In the genomic region with DNA sequence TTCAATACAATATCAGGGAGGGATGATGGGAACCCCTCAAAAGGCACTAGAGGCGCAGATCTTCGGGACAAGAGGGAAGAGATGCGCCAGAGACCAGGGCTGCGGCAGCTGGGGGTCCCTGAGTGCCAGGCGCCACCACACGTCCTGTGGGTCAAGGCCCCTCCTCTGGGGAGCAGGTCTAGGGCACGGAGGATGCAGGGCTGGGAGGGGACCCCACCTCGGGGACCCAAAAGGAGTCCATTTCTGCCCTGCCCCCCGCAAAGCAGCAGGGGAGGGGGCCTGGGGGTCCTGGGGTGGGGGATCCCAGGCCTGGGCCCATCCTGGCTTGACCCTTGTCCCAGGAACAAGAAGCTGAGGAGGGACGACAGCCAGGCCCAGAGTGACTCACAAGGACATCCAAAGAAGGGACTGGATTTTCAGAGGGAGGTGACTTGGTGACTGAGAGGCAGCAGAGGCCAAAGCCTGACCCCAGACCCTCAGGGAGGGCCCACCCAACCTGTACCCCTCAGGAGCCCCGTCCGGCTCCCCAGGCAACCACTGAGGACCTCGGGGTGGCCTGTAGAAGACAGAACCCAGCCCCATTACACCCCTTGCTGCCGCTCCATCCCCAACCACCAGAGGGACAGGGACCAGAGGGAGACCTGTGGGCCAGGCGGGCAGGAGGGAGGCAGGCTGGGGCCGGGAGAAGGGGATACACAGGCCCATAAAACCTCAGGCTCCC, we compare ENCODE assay signal across 2 cellular contexts.
A peak's percentile ranks its signal among the peaks of the same experiment; 100 is the strongest.
TF ChIP-seq lines count a peak whose summit lies in the region.

No MANE protein-coding gene starts in this region.

TF ChIP-seq in GM12878, 131 proteins besides CTCF, POLR2A, EP300 and RAD21:
- TF ChIP-seq MLLT1 (IDR thresholded peaks at IDR 0.05): no peak
- peak; percentile 74 for TF ChIP-seq SMC3 (IDR thresholded peaks at IDR 0.05; ENCODE audit: borderline replicate concordance, low read length)

TF ChIP-seq in HepG2, 621 proteins besides CTCF, POLR2A, EP300 and RAD21:
- TF ChIP-seq HDAC1 (CRISPR knock-in tag; IDR thresholded peaks at IDR 0.05) (no peak), ARHGAP35 (CRISPR knock-in tag; IDR thresholded peaks at IDR 0.05; ENCODE audit: borderline replicate concordance) (no peak), SOX6 (IDR thresholded peaks at IDR 0.05) (no peak), SOX6 (CRISPR knock-in tag; IDR thresholded peaks at IDR 0.05) (no peak), ZNF383 (CRISPR knock-in tag; IDR thresholded peaks at IDR 0.05; ENCODE audit: borderline replicate concordance) (no peak), ZNF766 (CRISPR knock-in tag; IDR thresholded peaks at IDR 0.05; ENCODE audit: borderline replicate concordance) (no peak), REXO4 (CRISPR knock-in tag; IDR thresholded peaks at IDR 0.05; ENCODE audit: borderline replicate concordance) (no peak), SMC3 (IDR thresholded peaks at IDR 0.05; ENCODE audit: low read length) (0 out of 2 replicates have a peak, but pooled peaks have one; percentile 27), NCOR1 (IDR thresholded peaks at IDR 0.05; ENCODE audit: borderline replicate concordance, low read length) (no peak), NKX3-1 (CRISPR knock-in tag; IDR thresholded peaks at IDR 0.05) (no peak), ZNF225 (CRISPR knock-in tag; IDR thresholded peaks at IDR 0.05) (no peak), NCOA2 (CRISPR knock-in tag; IDR thresholded peaks at IDR 0.05) (no peak), XRCC5 (optimal IDR thresholded peaks at IDR 0.05; ENCODE audit: low read length) (peak; percentile 22), HCFC1 (IDR thresholded peaks at IDR 0.05; ENCODE audit: low read depth, low read length) (no peak), STAG1 (CRISPR knock-in tag; IDR thresholded peaks at IDR 0.05) (peak; percentile 62), NFYB (CRISPR knock-in tag; IDR thresholded peaks at IDR 0.05) (no peak), ATF4 (CRISPR knock-in tag; IDR thresholded peaks at IDR 0.05) (no peak), NAIF1 (CRISPR knock-in tag; IDR thresholded peaks at IDR 0.05; ENCODE audit: borderline replicate concordance) (no peak), KLF9 (CRISPR knock-in tag; IDR thresholded peaks at IDR 0.05; ENCODE audit: low read depth) (no peak), HNRNPL (IDR thresholded peaks at IDR 0.05; ENCODE audit: low read depth, low read length) (no peak), PATZ1 (CRISPR knock-in tag; IDR thresholded peaks at IDR 0.05) (0 out of 2 replicates have a peak, but pooled peaks have one; percentile 21)
- TF ChIP-seq, protein P1, sequence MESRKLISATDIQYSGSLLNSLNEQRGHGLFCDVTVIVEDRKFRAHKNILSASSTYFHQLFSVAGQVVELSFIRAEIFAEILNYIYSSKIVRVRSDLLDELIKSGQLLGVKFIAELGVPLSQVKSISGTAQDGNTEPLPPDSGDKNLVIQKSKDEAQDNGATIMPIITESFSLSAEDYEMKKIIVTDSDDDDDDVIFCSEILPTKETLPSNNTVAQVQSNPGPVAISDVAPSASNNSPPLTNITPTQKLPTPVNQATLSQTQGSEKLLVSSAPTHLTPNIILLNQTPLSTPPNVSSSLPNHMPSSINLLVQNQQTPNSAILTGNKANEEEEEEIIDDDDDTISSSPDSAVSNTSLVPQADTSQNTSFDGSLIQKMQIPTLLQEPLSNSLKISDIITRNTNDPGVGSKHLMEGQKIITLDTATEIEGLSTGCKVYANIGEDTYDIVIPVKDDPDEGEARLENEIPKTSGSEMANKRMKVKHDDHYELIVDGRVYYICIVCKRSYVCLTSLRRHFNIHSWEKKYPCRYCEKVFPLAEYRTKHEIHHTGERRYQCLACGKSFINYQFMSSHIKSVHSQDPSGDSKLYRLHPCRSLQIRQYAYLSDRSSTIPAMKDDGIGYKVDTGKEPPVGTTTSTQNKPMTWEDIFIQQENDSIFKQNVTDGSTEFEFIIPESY (CRISPR knock-in tag; IDR thresholded peaks at IDR 0.05): no peak
- TF ChIP-seq, protein P2, sequence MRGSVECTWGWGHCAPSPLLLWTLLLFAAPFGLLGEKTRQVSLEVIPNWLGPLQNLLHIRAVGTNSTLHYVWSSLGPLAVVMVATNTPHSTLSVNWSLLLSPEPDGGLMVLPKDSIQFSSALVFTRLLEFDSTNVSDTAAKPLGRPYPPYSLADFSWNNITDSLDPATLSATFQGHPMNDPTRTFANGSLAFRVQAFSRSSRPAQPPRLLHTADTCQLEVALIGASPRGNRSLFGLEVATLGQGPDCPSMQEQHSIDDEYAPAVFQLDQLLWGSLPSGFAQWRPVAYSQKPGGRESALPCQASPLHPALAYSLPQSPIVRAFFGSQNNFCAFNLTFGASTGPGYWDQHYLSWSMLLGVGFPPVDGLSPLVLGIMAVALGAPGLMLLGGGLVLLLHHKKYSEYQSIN (CRISPR knock-in tag; IDR thresholded peaks at IDR 0.05; ENCODE audit: borderline replicate concordance): no peak
- TF ChIP-seq, protein P3, sequence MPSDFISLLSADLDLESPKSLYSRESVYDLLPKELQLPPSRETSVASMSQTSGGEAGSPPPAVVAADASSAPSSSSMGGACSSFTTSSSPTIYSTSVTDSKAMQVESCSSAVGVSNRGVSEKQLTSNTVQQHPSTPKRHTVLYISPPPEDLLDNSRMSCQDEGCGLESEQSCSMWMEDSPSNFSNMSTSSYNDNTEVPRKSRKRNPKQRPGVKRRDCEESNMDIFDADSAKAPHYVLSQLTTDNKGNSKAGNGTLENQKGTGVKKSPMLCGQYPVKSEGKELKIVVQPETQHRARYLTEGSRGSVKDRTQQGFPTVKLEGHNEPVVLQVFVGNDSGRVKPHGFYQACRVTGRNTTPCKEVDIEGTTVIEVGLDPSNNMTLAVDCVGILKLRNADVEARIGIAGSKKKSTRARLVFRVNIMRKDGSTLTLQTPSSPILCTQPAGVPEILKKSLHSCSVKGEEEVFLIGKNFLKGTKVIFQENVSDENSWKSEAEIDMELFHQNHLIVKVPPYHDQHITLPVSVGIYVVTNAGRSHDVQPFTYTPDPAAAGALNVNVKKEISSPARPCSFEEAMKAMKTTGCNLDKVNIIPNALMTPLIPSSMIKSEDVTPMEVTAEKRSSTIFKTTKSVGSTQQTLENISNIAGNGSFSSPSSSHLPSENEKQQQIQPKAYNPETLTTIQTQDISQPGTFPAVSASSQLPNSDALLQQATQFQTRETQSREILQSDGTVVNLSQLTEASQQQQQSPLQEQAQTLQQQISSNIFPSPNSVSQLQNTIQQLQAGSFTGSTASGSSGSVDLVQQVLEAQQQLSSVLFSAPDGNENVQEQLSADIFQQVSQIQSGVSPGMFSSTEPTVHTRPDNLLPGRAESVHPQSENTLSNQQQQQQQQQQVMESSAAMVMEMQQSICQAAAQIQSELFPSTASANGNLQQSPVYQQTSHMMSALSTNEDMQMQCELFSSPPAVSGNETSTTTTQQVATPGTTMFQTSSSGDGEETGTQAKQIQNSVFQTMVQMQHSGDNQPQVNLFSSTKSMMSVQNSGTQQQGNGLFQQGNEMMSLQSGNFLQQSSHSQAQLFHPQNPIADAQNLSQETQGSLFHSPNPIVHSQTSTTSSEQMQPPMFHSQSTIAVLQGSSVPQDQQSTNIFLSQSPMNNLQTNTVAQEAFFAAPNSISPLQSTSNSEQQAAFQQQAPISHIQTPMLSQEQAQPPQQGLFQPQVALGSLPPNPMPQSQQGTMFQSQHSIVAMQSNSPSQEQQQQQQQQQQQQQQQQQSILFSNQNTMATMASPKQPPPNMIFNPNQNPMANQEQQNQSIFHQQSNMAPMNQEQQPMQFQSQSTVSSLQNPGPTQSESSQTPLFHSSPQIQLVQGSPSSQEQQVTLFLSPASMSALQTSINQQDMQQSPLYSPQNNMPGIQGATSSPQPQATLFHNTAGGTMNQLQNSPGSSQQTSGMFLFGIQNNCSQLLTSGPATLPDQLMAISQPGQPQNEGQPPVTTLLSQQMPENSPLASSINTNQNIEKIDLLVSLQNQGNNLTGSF (CRISPR knock-in tag; IDR thresholded peaks at IDR 0.05): no peak
TF ChIP-seq in HepG2: peak in this region for 4.
